27 cellular contexts compared by ENCODE assay signal in genomic region chr6:82204010-82204409, GRCh38.
"Had no signal": no experiment of that assay in that cellular context is flagged by ENCODE, and none has a peak within 500 bp of the region (broad histone marks: within the 10 kb centered on the region; RNA-seq: fewer than 3 reads in every experiment).

No MANE protein-coding gene starts in this region.

- H3K27ac Mint-ChIP-seq: activated CD4-positive, alpha-beta T cell treated with anti-CD3 and anti-CD28 coated beads for 36 hours; activated CD8-positive, alpha-beta memory T cell treated with anti-CD3 and anti-CD28 coated beads, Interleukin-2, amount 10 ng/mL, durations not matched to agents 7 days and 5 days; activated CD8-positive, alpha-beta T cell treated with anti-CD3 and anti-CD28 coated beads, Interleukin-2, amount 10 ng/mL, durations not matched to agents 7 days and 5 days; activated naive CD8-positive, alpha-beta T cell treated with anti-CD3 and anti-CD28 coated beads, Interleukin-2, amount 10 ng/mL, durations not matched to agents 7 days and 5 days; mesothelial cell of epicardium; stimulated activated memory B cell treated with anti-CD40 and anti-IgM and Interleukin-4, amounts not matched to agents 10 μg/mL and 1 μg/mL and 100 μg/mL, for 72 hours; stimulated activated naive CD8-positive, alpha-beta T cell treated with anti-CD3 and anti-CD28 coated beads, Interleukin-15, amount 100 ng/mL, for 72 hours had no signal

- H3K27ac ChIP-seq: ascending aorta, gastrocnemius medialis, hepatocyte, right atrium auricular region, upper lobe of left lung had no signal

- DNase-seq: activated CD4-positive, alpha-beta T cell treated with anti-CD3 and anti-CD28 coated beads for 36 hours; activated CD4-positive, CD25-positive, alpha-beta regulatory T cell; activated CD8-positive, alpha-beta memory T cell treated with anti-CD3 and anti-CD28 coated beads, Interleukin-2, amount 10 ng/mL, durations not matched to agents 7 days and 5 days; activated CD8-positive, alpha-beta T cell treated with anti-CD3 and anti-CD28 coated beads, Interleukin-2, amount 10 ng/mL, durations not matched to agents 7 days and 5 days; activated effector memory CD4-positive, alpha-beta T cell treated with Interleukin-2 at 50 U/mL for 16 hours; activated naive CD4-positive, alpha-beta T cell treated with Interleukin-2 at 50 U/mL for 16 hours; activated naive CD8-positive, alpha-beta T cell treated with anti-CD3 and anti-CD28 coated beads, Interleukin-2, amount 10 ng/mL, durations not matched to agents 7 days and 5 days; effector memory CD4-positive, alpha-beta T cell; erythroblast; gastrocnemius medialis; glutamatergic neuron; left colon; naive B cell; nucleus accumbens; stimulated activated CD4-positive, alpha-beta T cell treated with anti-CD3 and anti-CD28 coated beads, Interleukin-1b, Interleukin-23, amount 100 ng/mL, for 48 hours; stimulated activated CD4-positive, alpha-beta T cell treated with anti-CD3 and anti-CD28 coated beads, Interleukin-4, amount 100 ng/mL, for 4 hours; stimulated activated CD8-positive, alpha-beta memory T cell treated with anti-CD3 and anti-CD28 coated beads, Interleukin-4, amount 100 ng/mL, for 48 hours; stimulated activated naive CD8-positive, alpha-beta T cell treated with anti-CD3 and anti-CD28 coated beads, Interleukin-15, amount 100 ng/mL, for 72 hours; substantia nigra; upper lobe of left lung had no signal

- H3K27me3 ChIP-seq: ascending aorta, gastrocnemius medialis, hepatocyte, right atrium auricular region, upper lobe of left lung had no signal

- H2AFZ ChIP-seq: hepatocyte had no signal

- H3K9me3 ChIP-seq: ascending aorta, gastrocnemius medialis, right atrium auricular region, upper lobe of left lung had no signal

- H3K9me3 Mint-ChIP-seq: activated naive CD8-positive, alpha-beta T cell treated with anti-CD3 and anti-CD28 coated beads, Interleukin-2, amount 10 ng/mL, durations not matched to agents 7 days and 5 days; mesothelial cell of epicardium; naive B cell; stimulated activated memory B cell treated with anti-CD40 and anti-IgM and Interleukin-4, amounts not matched to agents 10 μg/mL and 1 μg/mL and 100 μg/mL, for 72 hours; stimulated activated naive CD8-positive, alpha-beta T cell treated with anti-CD3 and anti-CD28 coated beads, Interleukin-15, amount 100 ng/mL, for 72 hours had no signal

- H3K4me1 Mint-ChIP-seq: activated CD4-positive, alpha-beta T cell treated with anti-CD3 and anti-CD28 coated beads for 36 hours; activated naive CD8-positive, alpha-beta T cell treated with anti-CD3 and anti-CD28 coated beads, Interleukin-2, amount 10 ng/mL, durations not matched to agents 7 days and 5 days; naive B cell; stimulated activated memory B cell treated with anti-CD40 and anti-IgM and Interleukin-4, amounts not matched to agents 10 μg/mL and 1 μg/mL and 100 μg/mL, for 72 hours; stimulated activated naive CD8-positive, alpha-beta T cell treated with anti-CD3 and anti-CD28 coated beads, Interleukin-15, amount 100 ng/mL, for 72 hours had no signal

- ATAC-seq: activated CD4-positive, alpha-beta T cell treated with anti-CD3 and anti-CD28 coated beads for 36 hours; activated CD8-positive, alpha-beta memory T cell treated with anti-CD3 and anti-CD28 coated beads, Interleukin-2, amount 10 ng/mL, durations not matched to agents 7 days and 5 days; activated CD8-positive, alpha-beta T cell treated with anti-CD3 and anti-CD28 coated beads, Interleukin-2, amount 10 ng/mL, durations not matched to agents 7 days and 5 days; gastrocnemius medialis; left colon; stimulated activated memory B cell treated with anti-CD40 and anti-IgM and Interleukin-4, amounts not matched to agents 10 μg/mL and 1 μg/mL and 100 μg/mL, for 72 hours; stimulated activated naive CD8-positive, alpha-beta T cell treated with anti-CD3 and anti-CD28 coated beads, Interleukin-15, amount 100 ng/mL, for 72 hours had no signal

- H3K4me2 ChIP-seq: hepatocyte, smooth muscle cell had no signal

- H3K4me3 ChIP-seq: ascending aorta, gastrocnemius medialis, hepatocyte, right atrium auricular region, smooth muscle cell, upper lobe of left lung had no signal

- H3K27me3 Mint-ChIP-seq: activated CD4-positive, alpha-beta T cell treated with anti-CD3 and anti-CD28 coated beads for 36 hours; activated CD8-positive, alpha-beta memory T cell treated with anti-CD3 and anti-CD28 coated beads, Interleukin-2, amount 10 ng/mL, durations not matched to agents 7 days and 5 days; activated naive CD8-positive, alpha-beta T cell treated with anti-CD3 and anti-CD28 coated beads, Interleukin-2, amount 10 ng/mL, durations not matched to agents 7 days and 5 days; naive B cell; stimulated activated memory B cell treated with anti-CD40 and anti-IgM and Interleukin-4, amounts not matched to agents 10 μg/mL and 1 μg/mL and 100 μg/mL, for 72 hours; stimulated activated naive CD8-positive, alpha-beta T cell treated with anti-CD3 and anti-CD28 coated beads, Interleukin-15, amount 100 ng/mL, for 72 hours had no signal

- H3K79me2 ChIP-seq: hepatocyte had no signal

- FAIRE-seq: keratinocyte had no signal

- H3K4me3 Mint-ChIP-seq: activated CD4-positive, alpha-beta T cell treated with anti-CD3 and anti-CD28 coated beads for 36 hours; activated CD8-positive, alpha-beta memory T cell treated with anti-CD3 and anti-CD28 coated beads, Interleukin-2, amount 10 ng/mL, durations not matched to agents 7 days and 5 days; activated CD8-positive, alpha-beta T cell treated with anti-CD3 and anti-CD28 coated beads, Interleukin-2, amount 10 ng/mL, durations not matched to agents 7 days and 5 days; activated naive CD8-positive, alpha-beta T cell treated with anti-CD3 and anti-CD28 coated beads, Interleukin-2, amount 10 ng/mL, durations not matched to agents 7 days and 5 days; mesothelial cell of epicardium; naive B cell; stimulated activated memory B cell treated with anti-CD40 and anti-IgM and Interleukin-4, amounts not matched to agents 10 μg/mL and 1 μg/mL and 100 μg/mL, for 72 hours; stimulated activated naive CD8-positive, alpha-beta T cell treated with anti-CD3 and anti-CD28 coated beads, Interleukin-15, amount 100 ng/mL, for 72 hours had no signal
